ENCODE assay signal across 9 cellular contexts in genomic region chr9:37309136-37309535, GRCh38.
DNase-seq lines count a peak whose midpoint lies in the region; ATAC-seq, FAIRE-seq and TF ChIP-seq lines count a peak whose summit lies in the region.
"Had no signal": no experiment of that assay in that cellular context is flagged by ENCODE, and none has a peak within 500 bp of the region (broad histone marks: within the 10 kb centered on the region; RNA-seq: fewer than 3 reads in every experiment).

No MANE protein-coding gene starts in this region.

- H3K36me3 ChIP-seq in kidney (ENCODE audit: control insufficient read depth in 1 of 2, insufficient read depth in 2 of 2, low read length in 2 of 2), result peaks cover 3 to 4% of the 10 kb centered on the region in 2 donors

- TF ChIP-seq CTCF in VCaP (conservative IDR thresholded peaks at IDR 0.05), result peak; percentile 50; the same call in 1 of the 2 replicates
- no peak for TF ChIP-seq CTCF in kidney (IDR thresholded peaks at IDR 0.05; ENCODE audit: borderline replicate concordance, extremely low read depth, insufficient read depth)

- peak; percentile 28 for DNase-seq in COLO668 (lab: John Stamatoyannopoulos, UW; ENCODE audit: unreplicated experiment)
- peak; percentile 28 for DNase-seq in kidney tubule cell (ENCODE audit: low spot score)
- no peak for DNase-seq in OCI-M1 (lab: John Stamatoyannopoulos, UW)
- no peak for DNase-seq in NCI-H128 (lab: John Stamatoyannopoulos, UW; ENCODE audit: unreplicated experiment)
- DNase-seq in kidney, result no peak

- ATAC-seq in GM21528 (IDR thresholded peaks at IDR 0.05; ENCODE audit: low FRiP score, unreplicated experiment) (peak; percentile 71), HG03432 (IDR thresholded peaks at IDR 0.05; ENCODE audit: unreplicated experiment) (no peak)

- H3K27ac ChIP-seq in VCaP, result no peak overlapping the region
- H3K27ac ChIP-seq in kidney (ENCODE audit: low read depth in 2 of 2, low read length in 2 of 2), result no peak overlapping the region
- H3K27ac ChIP-seq: SJCRH30 had no signal

- no peak for FAIRE-seq in kidney (lab: Jason Lieb, UNC)

- no peaks in the 10 kb centered on the region for H3K9me3 ChIP-seq in kidney (ENCODE audit: control insufficient read depth in 1 of 2, low read length in 2 of 2)
- H3K9me3 ChIP-seq: SJCRH30 had no signal

- no peak overlapping the region for H3K4me3 ChIP-seq in kidney (ENCODE audit: low read length in 2 of 2)
- H3K4me3 ChIP-seq: SJCRH30 had no signal

- no peaks in the 10 kb centered on the region for H3K4me1 ChIP-seq in kidney (ENCODE audit: control insufficient read depth in 1 of 2, insufficient read depth in 1 of 2, low read depth in 1 of 2, low read length in 2 of 2)
- H3K4me1 ChIP-seq: SJCRH30 had no signal

- intact Hi-C loops in kidney (cut with DNase I), result no loop called here

- no peak overlapping the region for H3K9ac ChIP-seq in kidney (ENCODE audit: low read length in 2 of 2)

Comparison
In these comparisons a context has a peak if more than half of its experiments do, and no peak if none do; other contexts are left out.
1. DNase-seq: peak in COLO668 (single experiment) and kidney tubule cell (single experiment); none in OCI-M1 (single experiment), NCI-H128 (single experiment) and kidney (single experiment).